ENCODE assay signal across 25 cellular contexts in genomic region chr1:172178846-172179245, GRCh38.
"Had no signal": no experiment of that assay in that cellular context is flagged by ENCODE, and none has a peak within 500 bp of the region (broad histone marks: within the 10 kb centered on the region; RNA-seq: fewer than 3 reads in every experiment).

No MANE protein-coding gene starts in this region.

- ATAC-seq: activated CD4-positive, alpha-beta T cell treated with anti-CD3 and anti-CD28 coated beads for 36 hours; activated T-cell treated with anti-CD3 and anti-CD28 coated beads, Interleukin-2, amount 50 U/mL, for 72 hours; body of pancreas; left ventricle myocardium superior; right lobe of liver; stimulated activated effector memory CD8-positive, alpha-beta T cell treated with anti-CD3 and anti-CD28 coated beads, Interleukin-12 subunit alpha, Interleukin-12 subunit beta, amount 100 ng/mL, for 72 hours; stimulated activated naive CD8-positive, alpha-beta T cell treated with anti-CD3 and anti-CD28 coated beads, Interleukin-15, amount 100 ng/mL, for 72 hours had no signal

- H3K9me3 ChIP-seq: adrenal gland, body of pancreas, esophagus muscularis mucosa, ovary, right lobe of liver, thyroid gland, upper lobe of left lung, vagina had no signal

- DNase-seq: activated CD4-positive, alpha-beta T cell treated with anti-CD3 and anti-CD28 coated beads for 36 hours; activated CD4-positive, CD25-positive, alpha-beta regulatory T cell; activated naive CD4-positive, alpha-beta T cell treated with anti-CD3 and anti-CD28 coated beads for 36 hours; activated naive CD8-positive, alpha-beta T cell treated with anti-CD3 and anti-CD28 coated beads for 36 hours; activated T-cell treated with anti-CD3 and anti-CD28 coated beads for 4 hours; activated T-cell treated with anti-CD3 and anti-CD28 coated beads, Interleukin-2, amount 50 U/mL, for 72 hours; adrenal gland; aorta; body of pancreas; dermis blood vessel endothelial cell; effector CD4-positive, alpha-beta T cell; foreskin melanocyte; left ventricle myocardium superior; naive B cell; ovary; right lobe of liver; stimulated activated CD4-positive, alpha-beta T cell treated with anti-CD3 and anti-CD28 coated beads, Interleukin-4, amount 100 ng/mL, for 24 hours; stimulated activated naive CD8-positive, alpha-beta T cell treated with anti-CD3 and anti-CD28 coated beads, Interleukin-15, amount 100 ng/mL, for 72 hours; substantia nigra; thyroid gland; upper lobe of left lung had no signal

- FAIRE-seq: islet of Langerhans had no signal

- H3K27ac ChIP-seq: adrenal gland, body of pancreas, esophagus muscularis mucosa, right lobe of liver, thyroid gland had no signal

- H3K36me3 ChIP-seq: adrenal gland, esophagus muscularis mucosa, ovary, right lobe of liver, thyroid gland, upper lobe of left lung, vagina had no signal

- H3K4me1 ChIP-seq: right lobe of liver, thyroid gland had no signal

- H3K27me3 ChIP-seq: adrenal gland, body of pancreas, esophagus muscularis mucosa, ovary, right lobe of liver, thyroid gland, upper lobe of left lung, vagina had no signal

- H3K4me3 ChIP-seq: adrenal gland, body of pancreas, esophagus muscularis mucosa, ovary, right lobe of liver, thyroid gland, upper lobe of left lung, vagina had no signal
